Comparison of ENCODE assay signal across 13 cellular contexts in the genomic region with DNA sequence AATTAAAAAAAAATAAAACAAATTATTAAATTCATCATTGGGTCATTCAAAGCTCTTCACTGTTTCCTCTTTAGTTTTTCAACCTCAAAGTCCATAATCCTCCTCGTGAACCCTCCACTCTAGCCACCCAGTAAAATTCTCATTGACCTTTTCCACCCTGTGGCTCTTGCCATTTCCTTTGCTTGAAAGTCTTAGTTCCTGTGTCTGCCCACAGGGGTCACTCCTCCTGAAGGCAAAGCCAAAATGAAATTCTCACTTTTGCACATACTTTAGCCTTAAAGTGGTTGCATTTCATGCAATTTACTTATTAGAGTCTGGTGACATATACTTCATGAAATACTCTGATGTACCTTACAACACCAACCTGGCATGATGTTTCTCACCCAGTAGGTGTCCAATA.
DNase-seq lines count a peak whose midpoint lies in the region; ATAC-seq and TF ChIP-seq lines count a peak whose summit lies in the region.
"Had no signal": no experiment of that assay in that cellular context is flagged by ENCODE, and none has a peak within 500 bp of the region (broad histone marks: within the 10 kb centered on the region; RNA-seq: fewer than 3 reads in every experiment).

No MANE protein-coding gene starts in this region.

- no peaks in the 10 kb centered on the region for H3K9me3 Mint-ChIP-seq in neural progenitor cell

- H3K27me3 ChIP-seq in neural progenitor cell (no peaks in the 10 kb centered on the region), Peyer's patch (no peaks in the 10 kb centered on the region)

- H3K4me1 Mint-ChIP-seq in neural progenitor cell, result no peaks in the 10 kb centered on the region
- H3K4me1 Mint-ChIP-seq: activated T-helper 17 cell treated with anti-CD3 and anti-CD28 coated beads, Interleukin-2, amount 50 U/mL, for 72 hours; naive thymus-derived CD4-positive, alpha-beta T cell had no signal

- H3K27me3 Mint-ChIP-seq in neural progenitor cell (ENCODE audit: insufficient read depth, low read depth), result no peaks in the 10 kb centered on the region
- H3K27me3 Mint-ChIP-seq: activated T-helper 17 cell treated with anti-CD3 and anti-CD28 coated beads, Interleukin-2, amount 50 U/mL, for 72 hours; naive thymus-derived CD4-positive, alpha-beta T cell had no signal

- H3K9me3 ChIP-seq in neural progenitor cell (ENCODE audit: low read depth) (no peaks in the 10 kb centered on the region), Peyer's patch (no peaks in the 10 kb centered on the region)

- H3K27ac ChIP-seq in neural progenitor cell (no peak overlapping the region), Peyer's patch (no peak overlapping the region)

- H3K4me2 ChIP-seq in neural progenitor cell, result no peak overlapping the region

- H2AFZ ChIP-seq in neural progenitor cell (replicated peaks), result no peak overlapping the region

- no peaks in the 10 kb centered on the region for H4K20me1 ChIP-seq in neural progenitor cell (ENCODE audit: low read depth)

- H3K4me3 ChIP-seq in neural progenitor cell (no peak overlapping the region), Peyer's patch (no peak overlapping the region)

- DNase-seq in DMS53 (lab: John Stamatoyannopoulos, UW) (peak; percentile 45), DMS53 treated with DMSO at 0.1 percent for 48 hours (lab: John Stamatoyannopoulos, UW; ENCODE audit: unreplicated experiment) (no peak), NAMALWA (ENCODE audit: low spot score) (peak; percentile 21), dermis blood vessel endothelial cell (peak; percentile 8), neural progenitor cell (ENCODE audit: low spot score) (peak; percentile 2), Peyer's patch (no peak), GM10266 (ENCODE audit: extremely low spot score) (no peak)
- DNase-seq: activated CD4-positive, alpha-beta T cell treated with anti-CD3 and anti-CD28 coated beads for 4 hours; caudate nucleus; naive thymus-derived CD4-positive, alpha-beta T cell; NCI-H2227 treated with DMSO at 0.1 percent for 48 hours had no signal

- H3K9ac ChIP-seq in neural progenitor cell, result no peak overlapping the region

- no peak for ATAC-seq in HG03135 (IDR thresholded peaks at IDR 0.05; ENCODE audit: unreplicated experiment)
- ATAC-seq: activated T-helper 17 cell treated with anti-CD3 and anti-CD28 coated beads, Interleukin-2, amount 50 U/mL, for 72 hours; naive thymus-derived CD4-positive, alpha-beta T cell had no signal

- peak; percentile 53 for TF ChIP-seq CTCF in neural progenitor cell (IDR thresholded peaks at IDR 0.05)
- TF ChIP-seq CTCF in Peyer's patch (IDR thresholded peaks at IDR 0.05), result peak in 1 of 6 experiments; percentile 5
- TF ChIP-seq CTCF in GM10266 (IDR thresholded peaks at IDR 0.05; ENCODE audit: control insufficient read depth, insufficient read depth, low read depth, missing control alignments), result no peak

- no peak overlapping the region for H3K4me3 Mint-ChIP-seq in neural progenitor cell
- H3K4me3 Mint-ChIP-seq: activated T-helper 17 cell treated with anti-CD3 and anti-CD28 coated beads, Interleukin-2, amount 50 U/mL, for 72 hours; naive thymus-derived CD4-positive, alpha-beta T cell had no signal

- H3K36me3 ChIP-seq in neural progenitor cell (no peaks in the 10 kb centered on the region), Peyer's patch (no peaks in the 10 kb centered on the region)

- no peak for TF ChIP-seq POLR2A in Peyer's patch (IDR thresholded peaks at IDR 0.05)

- no peak overlapping the region for H3K27ac Mint-ChIP-seq in neural progenitor cell
- H3K27ac Mint-ChIP-seq: activated T-helper 17 cell treated with anti-CD3 and anti-CD28 coated beads, Interleukin-2, amount 50 U/mL, for 72 hours; naive thymus-derived CD4-positive, alpha-beta T cell had no signal

- no peaks in the 10 kb centered on the region for H3K4me1 ChIP-seq in neural progenitor cell
- H3K4me1 ChIP-seq in Peyer's patch, result no peaks in the 10 kb centered on the region

- no peaks in the 10 kb centered on the region for H3K79me2 ChIP-seq in neural progenitor cell (ENCODE audit: low read depth)

- no peaks in the 10 kb centered on the region for H3K36me3 Mint-ChIP-seq in neural progenitor cell
- H3K36me3 Mint-ChIP-seq: naive thymus-derived CD4-positive, alpha-beta T cell had no signal

- no peaks in the 10 kb centered on the region for H3F3A ChIP-seq in neural progenitor cell (ENCODE audit: low read depth)

Comparison
In these comparisons a context has a peak if more than half of its experiments do, and no peak if none do; other contexts are left out.
1. DNase-seq: peak in DMS53 (single experiment), NAMALWA (single experiment), dermis blood vessel endothelial cell (single experiment) and neural progenitor cell (single experiment); none in DMS53 treated with DMSO at 0.1 percent for 48 hours (single experiment), Peyer's patch (0 of 3) and GM10266 (single experiment).